In the genomic region with DNA sequence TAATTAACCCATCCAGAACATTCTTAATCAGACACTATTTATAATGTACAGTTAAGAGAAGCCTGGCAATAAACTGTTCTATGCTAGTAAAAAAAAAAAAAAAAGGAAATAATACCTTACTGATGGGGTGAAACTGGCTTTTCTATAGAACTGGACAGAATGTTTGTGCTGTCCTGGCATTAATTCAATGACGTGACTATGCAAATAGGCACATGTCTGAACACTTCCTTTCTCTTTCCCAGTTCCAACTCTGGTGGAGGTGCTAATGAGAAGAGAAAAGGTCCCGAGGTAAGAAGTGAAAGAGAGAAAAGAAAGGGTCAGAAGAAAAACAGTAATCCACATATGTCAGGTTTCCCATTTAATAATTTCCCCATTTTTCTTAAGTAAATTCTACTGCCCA, we compare ENCODE assay signal across 18 cellular contexts.
DNase-seq lines count a peak whose midpoint lies in the region; ATAC-seq, FAIRE-seq and TF ChIP-seq lines count a peak whose summit lies in the region.
"Had no signal": no experiment of that assay in that cellular context is flagged by ENCODE, and none has a peak within 500 bp of the region (broad histone marks: within the 10 kb centered on the region; RNA-seq: fewer than 3 reads in every experiment).

No MANE protein-coding gene starts in this region.

- in situ Hi-C loops in KBM-7 (cut with MboI; ENCODE audit: low pct_unique_long_range_greater_than_20kb, low sequenced_read_pairs), result no loop called here

- DNase-seq in bronchial epithelial cell (ENCODE audit: low read depth) (peak; percentile 82), KBM-7 (no peak), NCI-H187 treated with DMSO at 0.1 percent for 48 hours (lab: John Stamatoyannopoulos, UW) (no peak), HUDEP-2 (lab: John Stamatoyannopoulos, UW; ENCODE audit: unreplicated experiment in 76 of 76) (no peak)
- DNase-seq: C1 segment of cervical spinal cord, DND-41, GOT3, NCI-H1048, NCI-H1436 treated with DMSO at 0.1 percent for 48 hours, NCI-H2081, T-cell had no signal

- TF ChIP-seq CTCF in bronchial epithelial cell (IDR thresholded peaks at IDR 0.05; ENCODE audit: insufficient read depth, low read length, severe bottlenecking), result no peak

- no peaks in the 10 kb centered on the region for H3K36me3 ChIP-seq in bronchial epithelial cell (ENCODE audit: control insufficient read depth, insufficient read depth, low read length)

- ATAC-seq in GM18498 (IDR thresholded peaks at IDR 0.05; ENCODE audit: unreplicated experiment) (peak; percentile 64), GM21390 (IDR thresholded peaks at IDR 0.05; ENCODE audit: unreplicated experiment) (peak; percentile 61), HG03066 (IDR thresholded peaks at IDR 0.05; ENCODE audit: low read depth, unreplicated experiment) (peak; percentile 68), SK-N-SH treated with all-trans-retinoic acid at 6 μM for 48 hours (no peak)
- ATAC-seq: A549, Panc1, T-cell had no signal

- H3K4me3 ChIP-seq in bronchial epithelial cell (ENCODE audit: low read depth, low read length), result no peak overlapping the region
- H3K4me3 ChIP-seq: A549 had no signal

- no peaks in the 10 kb centered on the region for H3K27me3 ChIP-seq in bronchial epithelial cell (ENCODE audit: control insufficient read depth, insufficient read depth, low read length)

- FAIRE-seq in bronchial epithelial cell (lab: Jason Lieb, UNC), result no peak
- FAIRE-seq: A549, G401.6 had no signal

TF ChIP-seq in SK-N-SH treated with all-trans-retinoic acid at 6 μM for 48 hours, 23 proteins besides CTCF, POLR2A, EP300 and RAD21:
- TF ChIP-seq ISL1 (CRISPR knock-in tag; IDR thresholded peaks at IDR 0.05), result no peak
- TF ChIP-seq CSDC2 (CRISPR knock-in tag; IDR thresholded peaks at IDR 0.05), result no peak
TF ChIP-seq in SK-N-SH treated with all-trans-retinoic acid at 6 μM for 48 hours: peak in this region for 0.
